8 cellular contexts compared by ENCODE assay signal in genomic region chr7:156612930-156613329, GRCh38. TPM values are rescaled to one million over a fixed set of nuclear protein-coding genes. Genes with fewer than 3 reads are reported as not detected.
DNase-seq lines count a peak whose midpoint lies in the region; ATAC-seq and TF ChIP-seq lines count a peak whose summit lies in the region.

No MANE protein-coding gene starts in this region.

- POLR2A ChIA-PET in Caco-2 (lab: Charles Lee) = no interaction called here

- H3K9me3 ChIP-seq in Caco-2 (no peaks in the 10 kb centered on the region), MM.1S (replicated peaks; ENCODE audit: insufficient read depth, low read length) (no peaks in the 10 kb centered on the region), MG63 (no peaks in the 10 kb centered on the region)

- no peaks in the 10 kb centered on the region for H3F3A ChIP-seq in MM.1S (ENCODE audit: insufficient read depth, low read length)

- peaks cover 58% of the 10 kb centered on the region for H3K4me1 Mint-ChIP-seq in Caco-2 (ENCODE audit: low read depth, unreplicated experiment)

- intact Hi-C loops in Caco-2 (cut with micrococcal nuclease; ENCODE audit: unreplicated experiment) = no loop called here

- TF ChIP-seq CTCF in Caco-2 (IDR thresholded peaks at IDR 0.05; ENCODE audit: insufficient read depth in 1 of 2, low read depth in 1 of 2, low read length in 1 of 2, severe bottlenecking in 1 of 2, unreplicated experiment in 1 of 2) (no peak), MM.1S (IDR thresholded peaks at IDR 0.05; ENCODE audit: low read length) (no peak)

- no peaks in the 10 kb centered on the region for H4K20me1 ChIP-seq in MM.1S (ENCODE audit: insufficient read depth, low read length)

- H3K4me2 ChIP-seq in MM.1S (ENCODE audit: low read depth, low read length) = no peak overlapping the region

- H3K27ac Mint-ChIP-seq in Caco-2 (ENCODE audit: unreplicated experiment) = peak overlapping the region; percentile 20

- no peak overlapping the region for H3K27ac ChIP-seq in MM.1S (ENCODE audit: low read length)

- H3K9me3 Mint-ChIP-seq in Caco-2 (ENCODE audit: unreplicated experiment) = no peaks in the 10 kb centered on the region

- peaks cover 53% of the 10 kb centered on the region for H3K36me3 Mint-ChIP-seq in Caco-2 (ENCODE audit: insufficient read depth, unreplicated experiment)

- no TSS peak for BruUV-seq in Caco-2 (replicated peaks; lab: Mats Ljungman, UMichigan)

- H3K4me3 ChIP-seq in Caco-2 (ENCODE audit: low read depth, low read length) = no peak overlapping the region
- no peak overlapping the region for H3K4me3 ChIP-seq in MM.1S (ENCODE audit: low read length)
- H3K4me3 ChIP-seq in MG63 = no peak overlapping the region

- no peak overlapping the region for H3K9ac ChIP-seq in MM.1S (ENCODE audit: low read length)

- no peak overlapping the region for H2AFZ ChIP-seq in MM.1S (ENCODE audit: low read length)

- no peaks in the 10 kb centered on the region for H3K79me2 ChIP-seq in MM.1S (ENCODE audit: low read length)

- no peak for ATAC-seq in GM18858 (IDR thresholded peaks at IDR 0.05; ENCODE audit: unreplicated experiment)
- no peak for ATAC-seq in HG03159 (IDR thresholded peaks at IDR 0.05; ENCODE audit: unreplicated experiment)

- DNase-seq in Caco-2 = no peak
- peak; percentile 60 for DNase-seq in MM.1S
- peak; percentile 74 for DNase-seq in activated CD8-positive, alpha-beta memory T cell treated with anti-CD3 and anti-CD28 coated beads, Interleukin-2, amount 50 U/mL, for 4 hours
- DNase-seq in stimulated activated CD4-positive, alpha-beta T cell treated with anti-CD3 and anti-CD28 coated beads, Interleukin-15, amount 100 ng/mL, for 48 hours (ENCODE audit: low read depth in 2 of 2) = peak; percentile 63 to 66
- DNase-seq in glomerular visceral epithelial cell (ENCODE audit: extremely low spot score) = no peak
- no peak for DNase-seq in MG63

- peak overlapping the region; percentile 26 for H3K4me3 Mint-ChIP-seq in Caco-2 (ENCODE audit: unreplicated experiment)

- H3K27me3 Mint-ChIP-seq in Caco-2 (ENCODE audit: insufficient read depth, unreplicated experiment) = no peaks in the 10 kb centered on the region

- no peaks in the 10 kb centered on the region for H3K27me3 ChIP-seq in Caco-2 (replicated peaks; ENCODE audit: control insufficient read depth, insufficient read depth, low read length)
- 0 out of 2 replicates have a peak, but pooled peaks cover 4% of the 10 kb centered on the region for H3K27me3 ChIP-seq in MM.1S (replicated peaks; ENCODE audit: insufficient read depth, low read length)
- H3K27me3 ChIP-seq in MG63 = no peaks in the 10 kb centered on the region

- no peaks in the 10 kb centered on the region for H3K9me2 ChIP-seq in MM.1S (replicated peaks; ENCODE audit: insufficient read depth, low read length)

- H3K4me1 ChIP-seq in Caco-2 = peaks cover 78% of the 10 kb centered on the region
- no peaks in the 10 kb centered on the region for H3K4me1 ChIP-seq in MM.1S (ENCODE audit: low read length)

- H3K36me3 ChIP-seq in Caco-2 (ENCODE audit: control insufficient read depth, insufficient read depth, low read length) (peaks cover 1% of the 10 kb centered on the region; the same call in 1 of the 2 replicates), MM.1S (replicated peaks; ENCODE audit: insufficient read depth, low read length) (no peaks in the 10 kb centered on the region), MG63 (no peaks in the 10 kb centered on the region)

- CTCF ChIA-PET in Caco-2 (lab: Charles Lee) = no interaction called here

RNA-seq across cellular contexts. Expression of gene RNF32, which starts 27.6 kb away (rescaled TPM):
- 24.1 and 26.0 TPM in 2 replicates for total RNA-seq in Caco-2 (2022)
- total RNA-seq in MG63 (2014; rRNA removed; shearing (Covaris generic); ENCODE audit: low replicate concordance) = 1.8 and 5.2 TPM in 2 replicates

Comparison
In these comparisons a context has a peak if more than half of its experiments do, and no peak if none do; other contexts are left out.
1. DNase-seq: peak in MM.1S (single experiment), activated CD8-positive, alpha-beta memory T cell treated with anti-CD3 and anti-CD28 coated beads, Interleukin-2, amount 50 U/mL, for 4 hours (single experiment) and stimulated activated CD4-positive, alpha-beta T cell treated with anti-CD3 and anti-CD28 coated beads, Interleukin-15, amount 100 ng/mL, for 48 hours (2 of 2); none in Caco-2 (0 of 2), glomerular visceral epithelial cell (single experiment) and MG63 (single experiment).